8 cellular contexts compared by ENCODE assay signal in genomic region chr2:199956062-199956380, GRCh38. TPM values are rescaled to one million over a fixed set of nuclear protein-coding genes. Genes with fewer than 3 reads are reported as not detected.
A peak's percentile ranks its signal among the peaks of the same experiment; 100 is the strongest.
DNase-seq lines count a peak whose midpoint lies in the region; ATAC-seq and TF ChIP-seq lines count a peak whose summit lies in the region.

No MANE protein-coding gene starts in this region.

- no peaks in the 10 kb centered on the region for H3K27me3 ChIP-seq in heart left ventricle
- H3K27me3 ChIP-seq in tibial nerve = no peaks in the 10 kb centered on the region

- H3K27ac Mint-ChIP-seq in activated naive CD4-positive, alpha-beta T cell treated with anti-CD3 and anti-CD28 coated beads, Interleukin-2, amount 50 U/mL, for 72 hours = peak overlapping the region; percentile 95 to 96

- peak overlapping the region; percentile 63 to 99 (median 88) for H3K4me3 ChIP-seq in heart left ventricle
- H3K4me3 ChIP-seq in tibial nerve = peak overlapping the region; percentile 62 to 81 (median 76)

- no peak for ATAC-seq in heart left ventricle
- no peak for ATAC-seq in activated naive CD4-positive, alpha-beta T cell treated with anti-CD3 and anti-CD28 coated beads, Interleukin-2, amount 50 U/mL, for 72 hours
- peak; percentile 0 for ATAC-seq in left colon
- no peak for ATAC-seq in HG03342 (IDR thresholded peaks at IDR 0.05; ENCODE audit: unreplicated experiment)
- ATAC-seq in GM18505 (IDR thresholded peaks at IDR 0.05; ENCODE audit: unreplicated experiment) = no peak

- 0 to 4% (median 1%) methylated on average over 8 to 10 of the region's 10 CpGs for WGBS in heart left ventricle, 4 donors
- WGBS in tibial nerve, 2 donors = 0 to 1% methylated on average over 6 to 8 of the region's 10 CpGs

- H3K27ac ChIP-seq in heart left ventricle (peak overlapping the region in 11 of 12 donors; percentile 90 to 98 (median 91)), tibial nerve (peak overlapping the region; percentile 68 to 94 (median 90))

- intact Hi-C loops in heart left ventricle (cut with DNase I) (loop anchor here in 1 of 10 donors (10.0 kb wide), 1 partner anchor 899 kb away; no protein-coding TSS in a partner anchor), cardiac septum (cut with DNase I) (loop anchor here (5.0 kb wide), 1 partner anchor 44 kb away; the partner anchor contains the start of gene C2orf69), left colon (cut with DNase I, micrococcal nuclease) (no loop called here)

- TF ChIP-seq CTCF in heart left ventricle (IDR thresholded peaks at IDR 0.05) = no peak
- TF ChIP-seq CTCF in tibial nerve (IDR thresholded peaks at IDR 0.05) = no peak

- DNase-seq in heart left ventricle (no peak), cardiac septum (ENCODE audit: low spot score) (no peak), left colon (no peak), tibial nerve (ENCODE audit: low spot score in 2 of 2) (no peak), CD1c-positive myeloid dendritic cell (ENCODE audit: extremely low spot score) (no peak)
- DNase-seq in activated naive CD4-positive, alpha-beta T cell treated with anti-CD3 and anti-CD28 coated beads, Interleukin-2, amount 50 U/mL, for 72 hours (ENCODE audit: low spot score in 2 of 2) = no peak

- no peak for TF ChIP-seq POLR2A in heart left ventricle (IDR thresholded peaks at IDR 0.05)
- no peak for TF ChIP-seq POLR2A in tibial nerve (IDR thresholded peaks at IDR 0.05)
- no peak for TF ChIP-seq POLR2A in GM18505 (IDR thresholded peaks at IDR 0.05; ENCODE audit: borderline replicate concordance, extremely low read depth, insufficient read depth, insufficient read length)

- no peaks in the 10 kb centered on the region for H3K9me3 Mint-ChIP-seq in activated naive CD4-positive, alpha-beta T cell treated with anti-CD3 and anti-CD28 coated beads, Interleukin-2, amount 50 U/mL, for 72 hours

- peaks cover 20 to 36% of the 10 kb centered on the region in 2 donors for H3K36me3 Mint-ChIP-seq in activated naive CD4-positive, alpha-beta T cell treated with anti-CD3 and anti-CD28 coated beads, Interleukin-2, amount 50 U/mL, for 72 hours

- H3K9me3 ChIP-seq in heart left ventricle = no peaks in the 10 kb centered on the region
- no peaks in the 10 kb centered on the region for H3K9me3 ChIP-seq in tibial nerve

- H3K36me3 ChIP-seq in heart left ventricle = peaks cover 0 to 33% (median 23%) of the 10 kb centered on the region in 9 donors
- H3K36me3 ChIP-seq in tibial nerve = peaks cover 3 to 24% (median 7%) of the 10 kb centered on the region in 3 donors

- no peak for TF ChIP-seq EP300 in tibial nerve (IDR thresholded peaks at IDR 0.05)

- H3K4me1 ChIP-seq in heart left ventricle = peaks cover 4 to 49% (median 25%) of the 10 kb centered on the region in 12 donors
- peaks cover 0 to 45% (median 21%) of the 10 kb centered on the region in 4 donors for H3K4me1 ChIP-seq in tibial nerve

RNA-seq across cellular contexts. Expression of gene MAIP1, which starts 0.6 kb away (rescaled TPM):
- total RNA-seq in heart left ventricle (10 to 100 TPM; 18.1 to 38.5 (median 22.8) TPM), cardiac septum (20.6 TPM), left colon (10 to 100 TPM; 25.4 to 27.2 TPM), tibial nerve (10 to 100 TPM in 2 of 4 donors, 1 to 10 TPM in 2; 9.0 to 16.3 (median 11.1) TPM)
- 10 to 100 TPM in 1 of 2 donors, 1 to 10 TPM in 1; 9.4 to 32.5 TPM for polyA plus RNA-seq in heart left ventricle
- 10 to 100 TPM; 25.9 to 29.6 TPM for total RNA-seq in activated naive CD4-positive, alpha-beta T cell treated with anti-CD3 and anti-CD28 coated beads, Interleukin-2, amount 50 U/mL, for 72 hours

RNA-seq across cellular contexts. Expression of gene TYW5, which starts 0.7 kb away (rescaled TPM):
- total RNA-seq in heart left ventricle (1 to 10 TPM; 1.4 to 4.1 (median 3.0) TPM), cardiac septum (3.1 TPM), left colon (1 to 10 TPM; 6.0 to 7.5 TPM), tibial nerve (10 to 100 TPM in 1 of 4 donors, 1 to 10 TPM in 3; 6.3 to 12.2 (median 6.9) TPM)
- polyA plus RNA-seq in heart left ventricle = 1 to 10 TPM; 1.5 to 4.4 TPM
- 10 to 100 TPM in 1 of 2 donors, 1 to 10 TPM in 1; 8.3 to 13.7 TPM for total RNA-seq in activated naive CD4-positive, alpha-beta T cell treated with anti-CD3 and anti-CD28 coated beads, Interleukin-2, amount 50 U/mL, for 72 hours

RNA-seq across cellular contexts. Expression of gene C2orf69, which starts 44.9 kb away (rescaled TPM):
- total RNA-seq in heart left ventricle (10 to 100 TPM in 1 of 9 donors, 1 to 10 TPM in 8; 7.2 to 10.6 (median 8.7) TPM), cardiac septum (8.7 TPM), left colon (10 to 100 TPM; 13.8 to 14.8 TPM), tibial nerve (10 to 100 TPM in 1 of 4 donors, 1 to 10 TPM in 3; 6.1 to 14.3 (median 9.3) TPM)
- polyA plus RNA-seq in heart left ventricle = 1 to 10 TPM; 5.5 to 7.0 TPM
- total RNA-seq in activated naive CD4-positive, alpha-beta T cell treated with anti-CD3 and anti-CD28 coated beads, Interleukin-2, amount 50 U/mL, for 72 hours = 10 to 100 TPM; 14.2 to 25.0 TPM
